2 cellular contexts compared by ENCODE assay signal in the genomic region with DNA sequence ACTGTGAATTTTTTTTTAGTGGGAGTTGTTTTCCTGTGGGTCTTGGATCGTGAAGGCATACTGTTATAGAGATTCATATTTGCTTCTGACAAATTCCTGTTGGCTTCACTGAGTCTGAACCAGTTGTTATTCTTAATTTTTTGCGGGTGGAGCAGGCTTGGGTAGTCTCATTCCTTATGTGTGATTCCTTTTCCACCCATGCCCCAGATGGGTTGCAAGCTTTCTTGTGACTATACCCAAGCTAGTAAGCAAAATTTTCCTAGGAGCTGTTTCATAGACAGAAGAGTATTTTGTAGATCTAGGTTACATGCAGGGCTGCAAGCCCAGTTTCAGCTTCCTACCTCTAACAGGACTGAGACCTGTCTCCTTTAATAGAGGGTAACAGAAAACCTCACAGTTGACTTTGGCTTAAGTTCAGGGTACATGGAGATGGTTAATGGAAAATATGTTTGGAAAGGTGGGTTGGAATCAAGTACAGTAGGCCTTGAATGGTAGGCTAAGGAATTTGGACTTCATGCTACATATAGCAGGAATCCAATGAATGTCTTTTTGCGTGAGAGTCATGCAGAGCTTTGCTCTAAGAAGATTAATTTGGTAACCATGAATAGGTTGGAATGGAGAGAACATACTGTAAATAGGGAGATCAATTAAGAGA.
TF ChIP-seq lines count a peak whose summit lies in the region.

No MANE protein-coding gene starts in this region.

TF ChIP-seq in HepG2, 621 proteins besides CTCF, POLR2A, EP300 and RAD21:
- TF ChIP-seq, protein P1, sequence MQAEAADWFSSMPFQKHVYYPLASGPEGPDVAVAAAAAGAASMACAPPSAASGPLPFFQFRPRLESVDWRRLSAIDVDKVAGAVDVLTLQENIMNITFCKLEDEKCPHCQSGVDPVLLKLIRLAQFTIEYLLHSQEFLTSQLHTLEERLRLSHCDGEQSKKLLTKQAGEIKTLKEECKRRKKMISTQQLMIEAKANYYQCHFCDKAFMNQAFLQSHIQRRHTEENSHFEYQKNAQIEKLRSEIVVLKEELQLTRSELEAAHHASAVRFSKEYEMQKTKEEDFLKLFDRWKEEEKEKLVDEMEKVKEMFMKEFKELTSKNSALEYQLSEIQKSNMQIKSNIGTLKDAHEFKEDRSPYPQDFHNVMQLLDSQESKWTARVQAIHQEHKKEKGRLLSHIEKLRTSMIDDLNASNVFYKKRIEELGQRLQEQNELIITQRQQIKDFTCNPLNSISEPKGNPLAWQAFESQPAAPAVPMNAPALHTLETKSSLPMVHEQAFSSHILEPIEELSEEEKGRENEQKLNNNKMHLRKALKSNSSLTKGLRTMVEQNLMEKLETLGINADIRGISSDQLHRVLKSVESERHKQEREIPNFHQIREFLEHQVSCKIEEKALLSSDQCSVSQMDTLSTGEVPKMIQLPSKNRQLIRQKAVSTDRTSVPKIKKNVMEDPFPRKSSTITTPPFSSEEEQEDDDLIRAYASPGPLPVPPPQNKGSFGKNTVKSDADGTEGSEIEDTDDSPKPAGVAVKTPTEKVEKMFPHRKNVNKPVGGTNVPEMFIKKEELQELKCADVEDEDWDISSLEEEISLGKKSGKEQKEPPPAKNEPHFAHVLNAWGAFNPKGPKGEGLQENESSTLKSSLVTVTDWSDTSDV (CRISPR knock-in tag; IDR thresholded peaks at IDR 0.05) = no peak
- TF ChIP-seq MEIS1 (CRISPR knock-in tag; IDR thresholded peaks at IDR 0.05; ENCODE audit: borderline replicate concordance) (no peak), ESRRA (CRISPR knock-in tag; IDR thresholded peaks at IDR 0.05; ENCODE audit: low read depth) (no peak), FOXK2 (IDR thresholded peaks at IDR 0.05) (no peak), ZMYM4 (CRISPR knock-in tag; IDR thresholded peaks at IDR 0.05) (peak; percentile 27; the same call in 1 of the 2 replicates), HNF4A (CRISPR knock-in tag; IDR thresholded peaks at IDR 0.05) (peak; percentile 53; the same call in 1 of the 2 replicates), SOX13 (IDR thresholded peaks at IDR 0.05) (no peak), SOX13 (CRISPR knock-in tag; conservative IDR thresholded peaks at IDR 0.05 in 1 of 2, IDR thresholded peaks at IDR 0.05 in 1 of 2) (no peak), MAF1 (CRISPR knock-in tag; IDR thresholded peaks at IDR 0.05; ENCODE audit: borderline replicate concordance) (no peak), BCL6 (CRISPR knock-in tag; IDR thresholded peaks at IDR 0.05) (no peak), NR2F2 (IDR thresholded peaks at IDR 0.05; ENCODE audit: borderline replicate concordance, low read depth) (no peak), MAZ (IDR thresholded peaks at IDR 0.05; ENCODE audit: borderline replicate concordance, low read depth, low read length) (no peak), MAZ (CRISPR knock-in tag; IDR thresholded peaks at IDR 0.05; ENCODE audit: low read depth) (no peak), CHD2 (IDR thresholded peaks at IDR 0.05; ENCODE audit: low read depth, low read length) (no peak), ZSCAN9 (CRISPR knock-in tag; IDR thresholded peaks at IDR 0.05; ENCODE audit: borderline replicate concordance) (no peak), ZNF382 (CRISPR knock-in tag; IDR thresholded peaks at IDR 0.05; ENCODE audit: borderline replicate concordance) (no peak)
- TF ChIP-seq, protein P2, sequence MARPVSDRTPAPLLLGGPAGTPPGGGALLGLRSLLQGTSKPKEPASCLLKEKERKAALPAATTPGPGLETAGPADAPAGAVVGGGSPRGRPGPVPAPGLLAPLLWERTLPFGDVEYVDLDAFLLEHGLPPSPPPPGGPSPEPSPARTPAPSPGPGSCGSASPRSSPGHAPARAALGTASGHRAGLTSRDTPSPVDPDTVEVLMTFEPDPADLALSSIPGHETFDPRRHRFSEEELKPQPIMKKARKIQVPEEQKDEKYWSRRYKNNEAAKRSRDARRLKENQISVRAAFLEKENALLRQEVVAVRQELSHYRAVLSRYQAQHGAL (CRISPR knock-in tag; IDR thresholded peaks at IDR 0.05; ENCODE audit: not compliant biosample characterization) = no peak

TF ChIP-seq in GM23338, 12 proteins besides CTCF, POLR2A, EP300 and RAD21:
- TF ChIP-seq ZNF331 (CRISPR knock-in tag; IDR thresholded peaks at IDR 0.05; ENCODE audit: low read depth) = no peak
- no peak for TF ChIP-seq CREB1 (CRISPR knock-in tag; IDR thresholded peaks at IDR 0.05; ENCODE audit: low read depth)
- TF ChIP-seq, protein P3, sequence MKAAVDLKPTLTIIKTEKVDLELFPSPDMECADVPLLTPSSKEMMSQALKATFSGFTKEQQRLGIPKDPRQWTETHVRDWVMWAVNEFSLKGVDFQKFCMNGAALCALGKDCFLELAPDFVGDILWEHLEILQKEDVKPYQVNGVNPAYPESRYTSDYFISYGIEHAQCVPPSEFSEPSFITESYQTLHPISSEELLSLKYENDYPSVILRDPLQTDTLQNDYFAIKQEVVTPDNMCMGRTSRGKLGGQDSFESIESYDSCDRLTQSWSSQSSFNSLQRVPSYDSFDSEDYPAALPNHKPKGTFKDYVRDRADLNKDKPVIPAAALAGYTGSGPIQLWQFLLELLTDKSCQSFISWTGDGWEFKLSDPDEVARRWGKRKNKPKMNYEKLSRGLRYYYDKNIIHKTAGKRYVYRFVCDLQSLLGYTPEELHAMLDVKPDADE (IDR thresholded peaks at IDR 0.05) = no peak
- TF ChIP-seq, protein P4, sequence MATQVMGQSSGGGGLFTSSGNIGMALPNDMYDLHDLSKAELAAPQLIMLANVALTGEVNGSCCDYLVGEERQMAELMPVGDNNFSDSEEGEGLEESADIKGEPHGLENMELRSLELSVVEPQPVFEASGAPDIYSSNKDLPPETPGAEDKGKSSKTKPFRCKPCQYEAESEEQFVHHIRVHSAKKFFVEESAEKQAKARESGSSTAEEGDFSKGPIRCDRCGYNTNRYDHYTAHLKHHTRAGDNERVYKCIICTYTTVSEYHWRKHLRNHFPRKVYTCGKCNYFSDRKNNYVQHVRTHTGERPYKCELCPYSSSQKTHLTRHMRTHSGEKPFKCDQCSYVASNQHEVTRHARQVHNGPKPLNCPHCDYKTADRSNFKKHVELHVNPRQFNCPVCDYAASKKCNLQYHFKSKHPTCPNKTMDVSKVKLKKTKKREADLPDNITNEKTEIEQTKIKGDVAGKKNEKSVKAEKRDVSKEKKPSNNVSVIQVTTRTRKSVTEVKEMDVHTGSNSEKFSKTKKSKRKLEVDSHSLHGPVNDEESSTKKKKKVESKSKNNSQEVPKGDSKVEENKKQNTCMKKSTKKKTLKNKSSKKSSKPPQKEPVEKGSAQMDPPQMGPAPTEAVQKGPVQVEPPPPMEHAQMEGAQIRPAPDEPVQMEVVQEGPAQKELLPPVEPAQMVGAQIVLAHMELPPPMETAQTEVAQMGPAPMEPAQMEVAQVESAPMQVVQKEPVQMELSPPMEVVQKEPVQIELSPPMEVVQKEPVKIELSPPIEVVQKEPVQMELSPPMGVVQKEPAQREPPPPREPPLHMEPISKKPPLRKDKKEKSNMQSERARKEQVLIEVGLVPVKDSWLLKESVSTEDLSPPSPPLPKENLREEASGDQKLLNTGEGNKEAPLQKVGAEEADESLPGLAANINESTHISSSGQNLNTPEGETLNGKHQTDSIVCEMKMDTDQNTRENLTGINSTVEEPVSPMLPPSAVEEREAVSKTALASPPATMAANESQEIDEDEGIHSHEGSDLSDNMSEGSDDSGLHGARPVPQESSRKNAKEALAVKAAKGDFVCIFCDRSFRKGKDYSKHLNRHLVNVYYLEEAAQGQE (IDR thresholded peaks at IDR 0.05; ENCODE audit: unreplicated experiment) = no peak
- no peak for TF ChIP-seq EZH2phosphoT487 (IDR thresholded peaks at IDR 0.05; ENCODE audit: unreplicated experiment)
- TF ChIP-seq, protein P5, sequence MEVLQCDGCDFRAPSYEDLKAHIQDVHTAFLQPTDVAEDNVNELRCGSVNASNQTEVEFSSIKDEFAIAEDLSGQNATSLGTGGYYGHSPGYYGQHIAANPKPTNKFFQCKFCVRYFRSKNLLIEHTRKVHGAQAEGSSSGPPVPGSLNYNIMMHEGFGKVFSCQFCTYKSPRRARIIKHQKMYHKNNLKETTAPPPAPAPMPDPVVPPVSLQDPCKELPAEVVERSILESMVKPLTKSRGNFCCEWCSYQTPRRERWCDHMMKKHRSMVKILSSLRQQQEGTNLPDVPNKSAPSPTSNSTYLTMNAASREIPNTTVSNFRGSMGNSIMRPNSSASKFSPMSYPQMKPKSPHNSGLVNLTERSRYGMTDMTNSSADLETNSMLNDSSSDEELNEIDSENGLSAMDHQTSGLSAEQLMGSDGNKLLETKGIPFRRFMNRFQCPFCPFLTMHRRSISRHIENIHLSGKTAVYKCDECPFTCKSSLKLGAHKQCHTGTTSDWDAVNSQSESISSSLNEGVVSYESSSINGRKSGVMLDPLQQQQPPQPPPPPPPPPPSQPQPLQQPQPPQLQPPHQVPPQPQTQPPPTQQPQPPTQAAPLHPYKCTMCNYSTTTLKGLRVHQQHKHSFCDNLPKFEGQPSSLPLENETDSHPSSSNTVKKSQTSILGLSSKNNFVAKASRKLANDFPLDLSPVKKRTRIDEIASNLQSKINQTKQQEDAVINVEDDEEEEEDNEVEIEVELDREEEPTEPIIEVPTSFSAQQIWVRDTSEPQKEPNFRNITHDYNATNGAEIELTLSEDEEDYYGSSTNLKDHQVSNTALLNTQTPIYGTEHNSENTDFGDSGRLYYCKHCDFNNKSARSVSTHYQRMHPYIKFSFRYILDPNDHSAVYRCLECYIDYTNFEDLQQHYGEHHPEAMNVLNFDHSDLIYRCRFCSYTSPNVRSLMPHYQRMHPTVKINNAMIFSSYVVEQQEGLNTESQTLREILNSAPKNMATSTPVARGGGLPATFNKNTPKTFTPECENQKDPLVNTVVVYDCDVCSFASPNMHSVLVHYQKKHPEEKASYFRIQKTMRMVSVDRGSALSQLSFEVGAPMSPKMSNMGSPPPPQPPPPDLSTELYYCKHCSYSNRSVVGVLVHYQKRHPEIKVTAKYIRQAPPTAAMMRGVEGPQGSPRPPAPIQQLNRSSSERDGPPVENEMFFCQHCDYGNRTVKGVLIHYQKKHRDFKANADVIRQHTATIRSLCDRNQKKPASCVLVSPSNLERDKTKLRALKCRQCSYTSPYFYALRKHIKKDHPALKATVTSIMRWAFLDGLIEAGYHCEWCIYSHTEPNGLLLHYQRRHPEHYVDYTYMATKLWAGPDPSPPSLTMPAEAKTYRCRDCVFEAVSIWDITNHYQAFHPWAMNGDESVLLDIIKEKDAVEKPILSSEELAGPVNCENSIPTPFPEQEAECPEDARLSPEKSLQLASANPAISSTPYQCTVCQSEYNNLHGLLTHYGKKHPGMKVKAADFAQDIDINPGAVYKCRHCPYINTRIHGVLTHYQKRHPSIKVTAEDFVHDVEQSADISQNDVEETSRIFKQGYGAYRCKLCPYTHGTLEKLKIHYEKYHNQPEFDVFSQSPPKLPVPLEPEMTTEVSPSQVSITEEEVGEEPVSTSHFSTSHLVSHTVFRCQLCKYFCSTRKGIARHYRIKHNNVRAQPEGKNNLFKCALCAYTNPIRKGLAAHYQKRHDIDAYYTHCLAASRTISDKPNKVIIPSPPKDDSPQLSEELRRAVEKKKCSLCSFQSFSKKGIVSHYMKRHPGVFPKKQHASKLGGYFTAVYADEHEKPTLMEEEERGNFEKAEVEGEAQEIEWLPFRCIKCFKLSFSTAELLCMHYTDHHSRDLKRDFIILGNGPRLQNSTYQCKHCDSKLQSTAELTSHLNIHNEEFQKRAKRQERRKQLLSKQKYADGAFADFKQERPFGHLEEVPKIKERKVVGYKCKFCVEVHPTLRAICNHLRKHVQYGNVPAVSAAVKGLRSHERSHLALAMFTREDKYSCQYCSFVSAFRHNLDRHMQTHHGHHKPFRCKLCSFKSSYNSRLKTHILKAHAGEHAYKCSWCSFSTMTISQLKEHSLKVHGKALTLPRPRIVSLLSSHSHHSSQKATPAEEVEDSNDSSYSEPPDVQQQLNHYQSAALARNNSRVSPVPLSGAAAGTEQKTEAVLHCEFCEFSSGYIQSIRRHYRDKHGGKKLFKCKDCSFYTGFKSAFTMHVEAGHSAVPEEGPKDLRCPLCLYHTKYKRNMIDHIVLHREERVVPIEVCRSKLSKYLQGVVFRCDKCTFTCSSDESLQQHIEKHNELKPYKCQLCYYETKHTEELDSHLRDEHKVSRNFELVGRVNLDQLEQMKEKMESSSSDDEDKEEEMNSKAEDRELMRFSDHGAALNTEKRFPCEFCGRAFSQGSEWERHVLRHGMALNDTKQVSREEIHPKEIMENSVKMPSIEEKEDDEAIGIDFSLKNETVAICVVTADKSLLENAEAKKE (CRISPR knock-in tag; IDR thresholded peaks at IDR 0.05) = no peak
- no peak for TF ChIP-seq EZH2 (IDR thresholded peaks at IDR 0.05; ENCODE audit: low read depth, unreplicated experiment)
- no peak for TF ChIP-seq STAT1 (IDR thresholded peaks at IDR 0.05; ENCODE audit: unreplicated experiment)
- no peak for TF ChIP-seq ZNF114 (CRISPR knock-in tag; IDR thresholded peaks at IDR 0.05)
- TF ChIP-seq NANOG (IDR thresholded peaks at IDR 0.05; ENCODE audit: borderline replicate concordance) = no peak
- no peak for TF ChIP-seq JUNB (IDR thresholded peaks at IDR 0.05; ENCODE audit: unreplicated experiment)
- no peak for TF ChIP-seq POLR2AphosphoS5 (IDR thresholded peaks at IDR 0.05; ENCODE audit: low read depth)
